In genomic region chr5:109619661-109620060, GRCh38 we compare ENCODE assay signal across 29 cellular contexts.
DNase-seq lines count a peak whose midpoint lies in the region; ATAC-seq and TF ChIP-seq lines count a peak whose summit lies in the region.
"Had no signal": no experiment of that assay in that cellular context is flagged by ENCODE, and none has a peak within 500 bp of the region (broad histone marks: within the 10 kb centered on the region; RNA-seq: fewer than 3 reads in every experiment).

No MANE protein-coding gene starts in this region.

- H3K4me1 ChIP-seq in H9 (ENCODE audit: insufficient read depth, low read length), result no peaks in the 10 kb centered on the region
- H3K4me1 ChIP-seq in adipocyte (ENCODE audit: control insufficient read depth, insufficient read depth, low read length), result peaks cover 19% of the 10 kb centered on the region
- H3K4me1 ChIP-seq in psoas muscle, result no peaks in the 10 kb centered on the region
- H3K4me1 ChIP-seq: ascending aorta, esophagus squamous epithelium, parathyroid adenoma, right lobe of liver, testis had no signal

- H2AFZ ChIP-seq in H9 (ENCODE audit: low read length), result no peak overlapping the region
- H2AFZ ChIP-seq: parathyroid adenoma had no signal

- H3K27me3 ChIP-seq in H9 (ENCODE audit: insufficient read depth, low read length), result no peaks in the 10 kb centered on the region
- peaks cover 8% of the 10 kb centered on the region for H3K27me3 ChIP-seq in adipocyte (replicated peaks; ENCODE audit: control insufficient read depth, insufficient read depth, low read length)
- no peaks in the 10 kb centered on the region for H3K27me3 ChIP-seq in psoas muscle (ENCODE audit: insufficient read depth in 3 of 3, low read length in 2 of 3)
- H3K27me3 ChIP-seq: ascending aorta, esophagus squamous epithelium, gastroesophageal sphincter, right lobe of liver, testis had no signal

- H3K27ac Mint-ChIP-seq in H9, result no peak overlapping the region
- H3K27ac Mint-ChIP-seq in T-cell, result no peak overlapping the region
- H3K27ac Mint-ChIP-seq: activated CD8-positive, alpha-beta T cell treated with anti-CD3 and anti-CD28 coated beads for 36 hours; activated naive CD8-positive, alpha-beta T cell; CD4-positive, alpha-beta memory T cell; dendritic cell treated with granulocyte-macrophage colony-stimulating factor and Interleukin-4, amounts not matched to agents 40 ng/mL and 50 ng/mL, for 4 days; stimulated activated memory B cell treated with anti-CD40 and anti-IgM and Interleukin-4, amounts not matched to agents 10 μg/mL and 1 μg/mL and 100 μg/mL, for 72 hours; T-helper 17 cell had no signal

- no peaks in the 10 kb centered on the region for H3K79me2 ChIP-seq in H9 (ENCODE audit: insufficient read depth, low read length)
- H3K79me2 ChIP-seq: parathyroid adenoma had no signal

- H3K23ac ChIP-seq in H9 (ENCODE audit: insufficient read length, low read depth, low read length), result no peak overlapping the region

- H3T11ph ChIP-seq in H9 (ENCODE audit: low read length), result no peak overlapping the region

- H3K4me3 ChIP-seq in adipocyte (ENCODE audit: low read length) (no peak overlapping the region), psoas muscle (no peak overlapping the region)
- H3K4me3 ChIP-seq: ascending aorta, esophagus squamous epithelium, gastroesophageal sphincter, mucosa of descending colon, right lobe of liver, SK-N-MC, testis had no signal

- no peak for TF ChIP-seq CTCF in H9 (conservative IDR thresholded peaks at IDR 0.05)
- no peak for TF ChIP-seq CTCF in psoas muscle (IDR thresholded peaks at IDR 0.05)

- H3K36me3 Mint-ChIP-seq in H9 (ENCODE audit: insufficient read depth in 1 of 3, low read depth in 3 of 3) (no peaks in the 10 kb centered on the region), T-cell (no peaks in the 10 kb centered on the region)
- H3K36me3 Mint-ChIP-seq: activated naive CD8-positive, alpha-beta T cell; CD4-positive, alpha-beta memory T cell; stimulated activated memory B cell treated with anti-CD40 and anti-IgM and Interleukin-4, amounts not matched to agents 10 μg/mL and 1 μg/mL and 100 μg/mL, for 72 hours had no signal

- intact Hi-C loops in sciatic nerve (cut with DNase I), result no loop called here
- intact Hi-C loops in psoas muscle (cut with DNase I), result no loop called here

- CTCF ChIA-PET in T-cell (lab: Charles Lee), result interaction anchor here in 1 of 2 donors (0.6 kb wide), 1 partner anchor 1912 kb away, joined by 6 read pairs; no protein-coding TSS in a partner anchor

- H3K23me2 ChIP-seq in H9 (ENCODE audit: insufficient read length, low read depth, low read length, poor library complexity, severe bottlenecking), result no peaks in the 10 kb centered on the region

- H3K36me3 ChIP-seq in adipocyte (ENCODE audit: control insufficient read depth, insufficient read depth, low read length, severe bottlenecking) (no peaks in the 10 kb centered on the region), psoas muscle (ENCODE audit: insufficient read depth in 1 of 2, low read depth in 1 of 2) (no peaks in the 10 kb centered on the region)
- H3K36me3 ChIP-seq: ascending aorta, esophagus squamous epithelium, gastroesophageal sphincter, right lobe of liver had no signal

- no peak overlapping the region for H3K4me2 ChIP-seq in H9 (ENCODE audit: insufficient read depth, insufficient read length, low read length)

- H3K56ac ChIP-seq in H9 (ENCODE audit: insufficient read length, low read depth, low read length), result no peak overlapping the region

- H3K4ac ChIP-seq in H9 (ENCODE audit: low read depth, low read length), result no peak overlapping the region

- POLR2A ChIA-PET in T-cell (lab: Charles Lee), result no interaction called here

- no peak overlapping the region for H2BK20ac ChIP-seq in H9 (ENCODE audit: low read depth, low read length, poor library complexity, severe bottlenecking)

- ATAC-seq in sciatic nerve (peak; percentile 87), psoas muscle (no peak), T-cell (replicated peaks in 1 of 4) (no peak)
- ATAC-seq: activated CD8-positive, alpha-beta T cell treated with anti-CD3 and anti-CD28 coated beads for 36 hours; gastroesophageal sphincter; mucosa of descending colon; T-helper 17 cell had no signal

- H2BK12ac ChIP-seq in H9 (ENCODE audit: insufficient read length, low read depth, low read length), result no peak overlapping the region

- H2BK120ac ChIP-seq in H9 (ENCODE audit: low read depth, low read length, poor library complexity, severe bottlenecking), result peak overlapping the region; percentile 36

- no peak overlapping the region for H3K4me3 Mint-ChIP-seq in H9
- no peak overlapping the region for H3K4me3 Mint-ChIP-seq in T-cell
- H3K4me3 Mint-ChIP-seq: activated CD8-positive, alpha-beta T cell treated with anti-CD3 and anti-CD28 coated beads for 36 hours; activated naive CD8-positive, alpha-beta T cell; CD4-positive, alpha-beta memory T cell; dendritic cell treated with granulocyte-macrophage colony-stimulating factor and Interleukin-4, amounts not matched to agents 40 ng/mL and 50 ng/mL, for 4 days; nephron; stimulated activated memory B cell treated with anti-CD40 and anti-IgM and Interleukin-4, amounts not matched to agents 10 μg/mL and 1 μg/mL and 100 μg/mL, for 72 hours; T-helper 17 cell had no signal

- H3K9me3 Mint-ChIP-seq in H9, result peaks cover 0 to under 1% of the 10 kb centered on the region in 2 experiments; a peak in 1 of 5 replicates
- H3K9me3 Mint-ChIP-seq in T-cell, result peaks cover 0 to under 1% (median 0%) of the 10 kb centered on the region in 3 donors
- H3K9me3 Mint-ChIP-seq: activated CD8-positive, alpha-beta T cell treated with anti-CD3 and anti-CD28 coated beads for 36 hours; dendritic cell treated with granulocyte-macrophage colony-stimulating factor and Interleukin-4, amounts not matched to agents 40 ng/mL and 50 ng/mL, for 4 days; nephron; stimulated activated memory B cell treated with anti-CD40 and anti-IgM and Interleukin-4, amounts not matched to agents 10 μg/mL and 1 μg/mL and 100 μg/mL, for 72 hours had no signal

- no peak overlapping the region for H2BK15ac ChIP-seq in H9 (ENCODE audit: low read depth, low read length)

- H3K9me3 ChIP-seq in H9 (ENCODE audit: control insufficient read depth, low read depth, low read length) (no peaks in the 10 kb centered on the region), adipocyte (ENCODE audit: control insufficient read depth, low read length) (no peaks in the 10 kb centered on the region), psoas muscle (no peaks in the 10 kb centered on the region)
- H3K9me3 ChIP-seq: ascending aorta, esophagus squamous epithelium, gastroesophageal sphincter, mucosa of descending colon, right lobe of liver, testis had no signal

- no peak for DNase-seq in H9
- DNase-seq in adipocyte (ENCODE audit: low read depth), result peak; percentile 37
- DNase-seq in hippocampal formation (lab: John Stamatoyannopoulos, UW), result peak; percentile 42 to 96
- no peak for DNase-seq in sciatic nerve (ENCODE audit: low spot score)
- DNase-seq in psoas muscle, result no peak
- DNase-seq in activated T-cell treated with anti-CD3 and anti-CD28 coated beads, Interleukin-2, amount 50 U/mL, for 48 hours, result no peak
- DNase-seq in T-cell, result no peak
- DNase-seq: activated CD8-positive, alpha-beta T cell treated with anti-CD3 and anti-CD28 coated beads for 36 hours; CD4-positive, alpha-beta memory T cell; central memory CD4-positive, alpha-beta T cell; EL; esophagus squamous epithelium; mucosa of descending colon; NCI-H2029 treated with DMSO at 0.1 percent for 48 hours; NCI-H345; NCI-H748 treated with DMSO at 0.1 percent for 48 hours; right lobe of liver; stimulated activated CD4-positive, alpha-beta T cell treated with anti-CD3 and anti-CD28 coated beads, Interleukin-4, amount 100 ng/mL, for 4 hours; T-helper 17 cell; testis had no signal

- no peak overlapping the region for H4K8ac ChIP-seq in H9 (replicated peaks; ENCODE audit: insufficient read length, low read depth, low read length)

- no peak overlapping the region for H3K18ac ChIP-seq in H9 (ENCODE audit: insufficient read length, low read depth, low read length)

- H3K9ac ChIP-seq in H9 (ENCODE audit: extremely low read depth, insufficient read length, low read length) (no peak overlapping the region), adipocyte (ENCODE audit: low read length) (no peak overlapping the region)
- H3K9ac ChIP-seq: parathyroid adenoma had no signal

- H4K91ac ChIP-seq in H9 (ENCODE audit: insufficient read length, low read depth, low read length), result no peak overlapping the region

- H3K27me3 Mint-ChIP-seq in H9 (ENCODE audit: low read depth), result no peaks in the 10 kb centered on the region
- H3K27me3 Mint-ChIP-seq in T-cell, result no peaks in the 10 kb centered on the region
- H3K27me3 Mint-ChIP-seq: activated CD8-positive, alpha-beta T cell treated with anti-CD3 and anti-CD28 coated beads for 36 hours; activated naive CD8-positive, alpha-beta T cell; stimulated activated memory B cell treated with anti-CD40 and anti-IgM and Interleukin-4, amounts not matched to agents 10 μg/mL and 1 μg/mL and 100 μg/mL, for 72 hours had no signal

- no peak overlapping the region for H2BK5ac ChIP-seq in H9 (ENCODE audit: insufficient read length, low read length)

- no peak overlapping the region for H3K14ac ChIP-seq in H9 (ENCODE audit: insufficient read depth, low read length)

- no peaks in the 10 kb centered on the region for H4K20me1 ChIP-seq in H9 (ENCODE audit: control insufficient read depth, insufficient read depth, insufficient read length)

- H3K4me1 Mint-ChIP-seq in H9 (no peaks in the 10 kb centered on the region), T-cell (no peaks in the 10 kb centered on the region)
- H3K4me1 Mint-ChIP-seq: CD4-positive, alpha-beta memory T cell; stimulated activated memory B cell treated with anti-CD40 and anti-IgM and Interleukin-4, amounts not matched to agents 10 μg/mL and 1 μg/mL and 100 μg/mL, for 72 hours; T-helper 17 cell had no signal

- no peak overlapping the region for H4K5ac ChIP-seq in H9 (ENCODE audit: insufficient read length, low read depth, low read length)

- H3K79me1 ChIP-seq in H9 (ENCODE audit: insufficient read depth, low read depth, low read length, poor library complexity, severe bottlenecking), result no peaks in the 10 kb centered on the region

- no peak overlapping the region for H3K27ac ChIP-seq in H9 (ENCODE audit: insufficient read length, low read depth, low read length)
- H3K27ac ChIP-seq in psoas muscle, result no peak overlapping the region
- H3K27ac ChIP-seq: ascending aorta, esophagus squamous epithelium, gastroesophageal sphincter, parathyroid adenoma, right lobe of liver, RWPE1, SK-N-MC, testis had no signal

- no peak overlapping the region for H2AK5ac ChIP-seq in H9 (ENCODE audit: insufficient read length, low read length)

Comparison
In these comparisons a context has a peak if more than half of its experiments do, and no peak if none do; other contexts are left out.
1. DNase-seq: peak in adipocyte (single experiment) and hippocampal formation (2 of 2); none in H9 (single experiment), sciatic nerve (single experiment), psoas muscle (0 of 2), activated T-cell treated with anti-CD3 and anti-CD28 coated beads, Interleukin-2, amount 50 U/mL, for 48 hours (0 of 2) and T-cell (0 of 34).